In the genomic region with DNA sequence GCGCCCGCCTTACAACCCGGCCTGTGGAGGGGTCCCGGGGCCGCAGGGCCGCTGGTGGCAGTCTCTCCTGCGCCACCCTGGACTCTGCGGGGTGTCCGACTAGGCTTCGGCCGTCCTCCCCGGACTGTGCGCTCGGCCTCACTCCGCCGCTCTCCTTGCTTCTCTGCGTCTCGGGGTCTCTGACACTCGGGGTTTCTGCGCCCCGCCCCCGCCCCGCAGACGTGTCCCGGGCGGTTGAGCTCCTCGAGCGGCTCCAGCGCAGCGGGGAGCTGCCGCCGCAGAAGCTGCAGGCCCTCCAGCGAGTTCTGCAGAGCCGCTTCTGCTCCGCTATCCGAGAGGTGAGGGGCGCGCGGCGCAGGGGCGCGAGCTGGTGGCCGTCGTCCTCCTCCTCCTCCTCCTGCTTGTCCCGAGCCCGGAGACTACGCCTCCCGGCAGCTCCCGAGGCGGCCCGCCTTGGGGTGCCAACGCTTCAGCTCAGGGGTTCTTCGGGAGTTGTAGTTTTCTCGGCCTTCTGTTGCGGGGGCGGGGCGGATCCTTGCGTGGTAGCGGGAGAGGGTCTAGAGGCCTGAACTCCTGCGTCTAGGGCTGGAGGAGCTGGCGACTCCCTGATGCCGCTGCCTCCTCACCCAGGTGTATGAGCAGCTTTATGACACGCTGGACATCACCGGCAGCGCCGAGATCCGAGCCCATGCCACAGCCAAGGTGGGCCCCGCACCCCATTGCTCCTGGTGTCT, we compare ENCODE assay signal across 9 cellular contexts. TPM values are rescaled to one million over a fixed set of nuclear protein-coding genes. Genes with fewer than 3 reads are reported as not detected.
A peak's percentile ranks its signal among the peaks of the same experiment; 100 is the strongest.
DNase-seq lines count a peak whose midpoint lies in the region; ATAC-seq and TF ChIP-seq lines count a peak whose summit lies in the region.
"Had no signal": no experiment of that assay in that cellular context is flagged by ENCODE, and none has a peak within 500 bp of the region (broad histone marks: within the 10 kb centered on the region; RNA-seq: fewer than 3 reads in every experiment).

No MANE protein-coding gene starts in this region.

- no peaks in the 10 kb centered on the region for H3K9me2 ChIP-seq in DOHH2 (replicated peaks; ENCODE audit: control insufficient read depth, low read length)

- no peaks in the 10 kb centered on the region for H3K9me3 ChIP-seq in DOHH2 (ENCODE audit: control insufficient read depth, insufficient read depth, low read length)
- no peaks in the 10 kb centered on the region for H3K9me3 ChIP-seq in esophagus muscularis mucosa

- DNase-seq in NCI-H1105 treated with DMSO at 0.1 percent for 48 hours (lab: John Stamatoyannopoulos, UW) (peak; percentile 46), activated T-cell treated with anti-CD3 and anti-CD28 coated beads for 24 hours (ENCODE audit: low read depth) (peak; percentile 40), esophagus muscularis mucosa (ENCODE audit: extremely low spot score) (no peak), myocyte (ENCODE audit: low read depth) (peak; percentile 67), stromal cell of bone marrow (ENCODE audit: low read depth) (peak; percentile 49), NCI-H2196 (lab: John Stamatoyannopoulos, UW; ENCODE audit: unreplicated experiment) (no peak)

- 21% methylated on average over 28 of the region's 68 CpGs for WGBS in esophagus muscularis mucosa

- no peaks in the 10 kb centered on the region for H3K79me2 ChIP-seq in DOHH2 (ENCODE audit: control insufficient read depth, low read length)

- H3K27ac ChIP-seq in DOHH2 (ENCODE audit: low read depth, low read length) (no peak overlapping the region), esophagus muscularis mucosa (replicated peaks in 1 of 4) (peak overlapping the region; percentile 84 to 91 (median 90))

- no peaks in the 10 kb centered on the region for H4K20me1 ChIP-seq in DOHH2 (ENCODE audit: control insufficient read depth, insufficient read depth, low read depth, low read length)

- H3K36me3 ChIP-seq in DOHH2 (ENCODE audit: control insufficient read depth, low read length) (no peaks in the 10 kb centered on the region; the same call in 1 of the 2 replicates), esophagus muscularis mucosa (peaks cover 0 to 4% (median 0%) of the 10 kb centered on the region in 4 donors)

- TF ChIP-seq CTCF in DOHH2 (IDR thresholded peaks at IDR 0.05; ENCODE audit: low read depth, low read length, poor library complexity, severe bottlenecking) (no peak), esophagus muscularis mucosa (IDR thresholded peaks at IDR 0.05) (no peak)

- H3K4me1 ChIP-seq in DOHH2 (ENCODE audit: control insufficient read depth, low read length), result peaks cover 28% of the 10 kb centered on the region
- peaks cover 40 to 63% (median 50%) of the 10 kb centered on the region in 4 donors for H3K4me1 ChIP-seq in esophagus muscularis mucosa

- H3K27me3 ChIP-seq in DOHH2 (ENCODE audit: control insufficient read depth, low read length) (peaks cover 5% of the 10 kb centered on the region), esophagus muscularis mucosa (no peaks in the 10 kb centered on the region)

- no peak for TF ChIP-seq EP300 in esophagus muscularis mucosa (IDR thresholded peaks at IDR 0.05)

- peak overlapping the region; percentile 89 for H3K4me2 ChIP-seq in DOHH2 (ENCODE audit: low read length)

- intact Hi-C loops in esophagus muscularis mucosa (cut with DNase I), result loop anchor here (5.0 kb wide), 1 partner anchor 33 kb away; no protein-coding TSS in a partner anchor

- no peak for ATAC-seq in HG03135 (IDR thresholded peaks at IDR 0.05; ENCODE audit: unreplicated experiment)

- no peak for TF ChIP-seq POLR2A in esophagus muscularis mucosa (IDR thresholded peaks at IDR 0.05; ENCODE audit: low read depth)

- peaks cover 16% of the 10 kb centered on the region for H3F3A ChIP-seq in DOHH2 (ENCODE audit: control insufficient read depth, insufficient read depth)

- H3K4me3 ChIP-seq in DOHH2 (ENCODE audit: low read length) (peak overlapping the region; percentile 73), esophagus muscularis mucosa (peak overlapping the region; percentile 89 to 97 (median 93))

RNA-seq across cellular contexts. Expression of a gene that starts 0.6 kb away (rescaled TPM):
- total RNA-seq in esophagus muscularis mucosa, result 10 to 100 TPM in 3 of 4 donors, 1 to 10 TPM in 1; 7.5 to 21.4 (median 15.5) TPM
- 22.1 and 44.2 TPM in 2 replicates for total RNA-seq in myocyte
- polyA plus RNA-seq in myocyte (2012), result 22.2 TPM

RNA-seq across cellular contexts. Expression of a gene that starts 4.1 kb away (rescaled TPM):
- total RNA-seq in esophagus muscularis mucosa (1 to 10 TPM in 3 of 4 donors, under 1 TPM in 1; 0.83 to 3.3 (median 1.9) TPM), myocyte (not detected in 2 replicates)
- polyA plus RNA-seq in myocyte (2012), result 1.3 TPM

RNA-seq across cellular contexts. Expression of a gene that starts 4.5 kb away (rescaled TPM):
- total RNA-seq in esophagus muscularis mucosa (1 to 10 TPM; 3.3 to 8.4 (median 5.3) TPM), myocyte (10.2 and 12.5 TPM in 2 replicates)
- polyA plus RNA-seq in myocyte (2012), result 6.2 TPM

RNA-seq across cellular contexts. Expression of a gene that starts 29.5 kb away (rescaled TPM):
- total RNA-seq in esophagus muscularis mucosa (100 to 1,000 TPM; 101 to 209 (median 145) TPM), myocyte (312 and 331 TPM in 2 replicates)
- 233 TPM for polyA plus RNA-seq in myocyte (2012)

RNA-seq across cellular contexts. Expression of a gene that starts 40.4 kb away (rescaled TPM):
- total RNA-seq in esophagus muscularis mucosa (10 to 100 TPM in 1 of 4 donors, 1 to 10 TPM in 2, under 1 TPM in 1; 0.83 to 11.1 (median 4.1) TPM), myocyte (375 and 578 TPM in 2 replicates)
- polyA plus RNA-seq in myocyte (2012), result 80.4 TPM
- total RNA-seq: T-helper 2 cell treated with Interferon-gamma antibody and Interleukin-4, amounts not matched to agents 100 ng/mL and 5 ng/mL, for 36 hours had no signal

Comparison
In these comparisons a context has a peak if more than half of its experiments do, and no peak if none do; other contexts are left out.
1. DNase-seq: peak in NCI-H1105 treated with DMSO at 0.1 percent for 48 hours (single experiment), activated T-cell treated with anti-CD3 and anti-CD28 coated beads for 24 hours (single experiment), myocyte (single experiment) and stromal cell of bone marrow (single experiment); none in esophagus muscularis mucosa (single experiment) and NCI-H2196 (single experiment).